In genomic region chr4:69092190-69092589, GRCh38 we compare ENCODE assay signal across 16 cellular contexts. TPM values are rescaled to one million over a fixed set of nuclear protein-coding genes. Genes with fewer than 3 reads are reported as not detected.
DNase-seq lines count a peak whose midpoint lies in the region; ATAC-seq lines count a peak whose summit lies in the region.
"Had no signal": no experiment of that assay in that cellular context is flagged by ENCODE, and none has a peak within 500 bp of the region (broad histone marks: within the 10 kb centered on the region; RNA-seq: fewer than 3 reads in every experiment).

No MANE protein-coding gene starts in this region.

- H3K27ac ChIP-seq in SJCRH30: peak overlapping the region; percentile 33
- H3K27ac ChIP-seq: C4-2B, esophagus muscularis mucosa, WERI-Rb-1 had no signal

- no peak overlapping the region for H3K4me3 ChIP-seq in SJCRH30
- H3K4me3 ChIP-seq: esophagus muscularis mucosa had no signal

- H3K9me3 ChIP-seq in SJCRH30 (replicated peaks): no peaks in the 10 kb centered on the region
- H3K9me3 ChIP-seq: esophagus muscularis mucosa had no signal

- no peaks in the 10 kb centered on the region for H3K36me3 ChIP-seq in SJCRH30
- H3K36me3 ChIP-seq: esophagus muscularis mucosa, WERI-Rb-1 had no signal

- no peak for ATAC-seq in GM18868 (IDR thresholded peaks at IDR 0.05; ENCODE audit: unreplicated experiment)

- DNase-seq in AG20443 (ENCODE audit: low spot score) (peak; percentile 25), HT1080 (ENCODE audit: low read depth) (peak; percentile 83), SJCRH30 (peak in 1 of 2 experiments; percentile 30), iris pigment epithelial cell (ENCODE audit: low read depth) (peak; percentile 77), globus pallidus (ENCODE audit: low spot score) (no peak), NOMO-1 treated with DMSO at 0.1 percent for 48 hours (lab: John Stamatoyannopoulos, UW; ENCODE audit: unreplicated experiment) (no peak)
- no peak for DNase-seq in activated CD4-positive, CD25-positive, alpha-beta regulatory T cell (lab: John Stamatoyannopoulos, UW)
- DNase-seq: activated T-cell treated with anti-CD3 and anti-CD28 coated beads, Interleukin-2, amount 50 U/mL, for 24 hours; kidney; NCI-H2171; SIG-M5; WERI-Rb-1 had no signal

- peaks cover 11% of the 10 kb centered on the region; the same call in 1 of the 2 replicates for H3K4me1 ChIP-seq in SJCRH30
- H3K4me1 ChIP-seq: esophagus muscularis mucosa had no signal

- H3K27me3 ChIP-seq in SJCRH30: no peaks in the 10 kb centered on the region
- H3K27me3 ChIP-seq: esophagus muscularis mucosa had no signal

RNA-seq across cellular contexts. Expression of gene UGT2B7, which starts 4.1 kb away (rescaled TPM):
- not detected in 2 replicates for total RNA-seq in HT1080 (2014; rRNA removed; shearing (Covaris generic))
- not detected in 2 replicates for polyA plus RNA-seq in HT1080 (2015; cell fraction: cytosol; rRNA removed)
- polyA plus RNA-seq in HT1080 (2015; cell fraction: nucleus; rRNA removed): 0.10 TPM in 1 of 2 replicates, not detected in the other
- not detected in 2 replicates for total RNA-seq in SJCRH30 (2014; rRNA removed; shearing (Covaris generic))
- total RNA-seq: esophagus muscularis mucosa had no signal
- polyA plus RNA-seq: neural cell had no signal

Comparison
In these comparisons a context has a peak if more than half of its experiments do, and no peak if none do; other contexts are left out.
1. DNase-seq: peak in AG20443 (single experiment), HT1080 (single experiment) and iris pigment epithelial cell (single experiment); none in globus pallidus (single experiment), activated CD4-positive, CD25-positive, alpha-beta regulatory T cell (0 of 4) and NOMO-1 treated with DMSO at 0.1 percent for 48 hours (single experiment).